In the genomic region with DNA sequence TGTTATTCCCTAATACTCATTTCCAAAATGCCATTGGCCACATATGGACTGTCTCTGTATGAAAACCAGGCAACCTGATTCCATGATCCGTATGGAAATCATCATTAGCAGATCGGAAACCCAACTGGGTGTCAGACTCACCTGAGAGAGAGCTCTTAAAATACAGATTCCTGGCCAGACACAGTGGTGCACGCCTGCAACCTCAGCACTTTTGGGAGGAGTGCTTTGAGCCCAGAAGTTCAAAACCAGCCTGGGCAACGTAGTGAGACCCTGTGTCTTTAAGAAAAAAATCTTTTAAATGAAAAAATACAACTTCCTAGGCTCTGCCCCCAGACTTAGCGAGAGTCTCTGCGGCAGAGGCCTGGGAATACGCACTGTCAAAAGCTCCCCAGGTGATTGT, we compare ENCODE assay signal across 31 cellular contexts.
"Had no signal": no experiment of that assay in that cellular context is flagged by ENCODE, and none has a peak within 500 bp of the region (broad histone marks: within the 10 kb centered on the region; RNA-seq: fewer than 3 reads in every experiment).

No MANE protein-coding gene starts in this region.

- H3K27ac Mint-ChIP-seq: activated CD4-positive, alpha-beta T cell treated with anti-CD3 and anti-CD28 coated beads, Interleukin-2, amount 10 ng/mL, durations not matched to agents 24 days and 14 days; activated CD8-positive, alpha-beta T cell treated with anti-CD3 and anti-CD28 coated beads for 36 hours; activated naive CD4-positive, alpha-beta T cell treated with anti-CD3 and anti-CD28 coated beads, Interleukin-2, amount 50 U/mL, for 72 hours; activated T-cell treated with anti-CD3 and anti-CD28 coated beads, Interleukin-2, amount 50 U/mL, for 72 hours; activated T-helper 17 cell treated with anti-CD3 and anti-CD28 coated beads, Interleukin-2, amount 50 U/mL, for 72 hours; T-helper 1 cell treated with Interleukin-12 subunit alpha and Interleukin-12 subunit beta and Interleukin-4 antibody, amounts not matched to agents 30 μg/mL and 1 μg/mL, for 36 hours; T-helper 2 cell treated with Interferon-gamma antibody and Interleukin-4, amounts not matched to agents 5 μg/mL and 100 μg/mL, for 36 hours had no signal

- H3K9ac ChIP-seq: SK-N-SH had no signal

- H3K36me3 ChIP-seq: adrenal gland, Peyer's patch, SJSA1 had no signal

- H3K27me3 ChIP-seq: adrenal gland, Peyer's patch had no signal

- H3K27ac ChIP-seq: adrenal gland, Peyer's patch, SJSA1 had no signal

- ATAC-seq: activated CD8-positive, alpha-beta T cell treated with anti-CD3 and anti-CD28 coated beads for 36 hours; activated naive CD4-positive, alpha-beta T cell treated with anti-CD3 and anti-CD28 coated beads, Interleukin-2, amount 50 U/mL, for 72 hours; activated T-cell treated with anti-CD3 and anti-CD28 coated beads, Interleukin-2, amount 50 U/mL, for 72 hours; activated T-helper 17 cell treated with anti-CD3 and anti-CD28 coated beads, Interleukin-2, amount 50 U/mL, for 72 hours; PC-3 had no signal

- FAIRE-seq: bronchial epithelial cell, TTC549 had no signal

- H3K9me3 ChIP-seq: adrenal gland, Peyer's patch, SJSA1, SK-N-SH had no signal

- H3K27me3 Mint-ChIP-seq: activated CD4-positive, alpha-beta T cell treated with anti-CD3 and anti-CD28 coated beads, Interleukin-2, amount 10 ng/mL, durations not matched to agents 24 days and 14 days; activated CD8-positive, alpha-beta T cell treated with anti-CD3 and anti-CD28 coated beads for 36 hours; activated T-helper 17 cell treated with anti-CD3 and anti-CD28 coated beads, Interleukin-2, amount 50 U/mL, for 72 hours; brain had no signal

- H3K4me3 ChIP-seq: adrenal gland, Peyer's patch, SJSA1 had no signal

- H3K4me1 ChIP-seq: adrenal gland, SJSA1 had no signal

- H3K4me3 Mint-ChIP-seq: activated CD4-positive, alpha-beta T cell treated with anti-CD3 and anti-CD28 coated beads, Interleukin-2, amount 10 ng/mL, durations not matched to agents 24 days and 14 days; activated CD8-positive, alpha-beta T cell treated with anti-CD3 and anti-CD28 coated beads for 36 hours; activated T-cell treated with anti-CD3 and anti-CD28 coated beads, Interleukin-2, amount 50 U/mL, for 72 hours; activated T-helper 17 cell treated with anti-CD3 and anti-CD28 coated beads, Interleukin-2, amount 50 U/mL, for 72 hours; T-helper 1 cell treated with Interleukin-12 subunit alpha and Interleukin-12 subunit beta and Interleukin-4 antibody, amounts not matched to agents 30 μg/mL and 1 μg/mL, for 36 hours; T-helper 2 cell treated with Interferon-gamma antibody and Interleukin-4, amounts not matched to agents 5 μg/mL and 100 μg/mL, for 36 hours had no signal

- DNase-seq: activated CD4-positive, alpha-beta T cell treated with anti-CD3 and anti-CD28 coated beads, Interleukin-2, amount 10 ng/mL, durations not matched to agents 24 days and 14 days; activated CD4-positive, alpha-beta T cell treated with anti-CD3 and anti-CD28 coated beads, Interleukin-2, amount 50 U/mL, for 4 hours; activated CD8-positive, alpha-beta T cell treated with anti-CD3 and anti-CD28 coated beads for 36 hours; activated effector memory CD4-positive, alpha-beta T cell treated with anti-CD3 and anti-CD28 coated beads, Interleukin-2, amount 50 U/mL, for 16 hours; activated naive CD4-positive, alpha-beta T cell treated with Interleukin-2 at 50 U/mL for 16 hours; activated T-cell treated with anti-CD3 and anti-CD28 coated beads, Interleukin-2, amount 50 U/mL, for 1 hour; activated T-cell treated with anti-CD3 and anti-CD28 coated beads, Interleukin-2, amount 50 U/mL, for 72 hours; adrenal gland; cerebellar nuclear complex; NCI-H1092 treated with DMSO at 0.1 percent for 48 hours; NCI-H1417; NCI-H146; NCI-H187; NCI-H2081; NCI-H345; NCI-H524 treated with DMSO at 0.1 percent for 48 hours; NCI-H748 treated with DMSO at 0.1 percent for 48 hours; NK-92 treated with Interleukin-12 subunit alpha and Interleukin-12 subunit beta, amount 100 ng/mL, for 24 hours; PC-3; Peyer's patch; RPMI8226; SHP77 treated with DMSO at 0.1 percent for 48 hours; SK-N-SH had no signal
